In genomic region chrX:46967547-46967946, GRCh38 we compare ENCODE assay signal across 1 cellular context.
TF ChIP-seq lines count a peak whose summit lies in the region.

No MANE protein-coding gene starts in this region.

TF ChIP-seq in GM12878, 131 proteins besides CTCF, POLR2A, EP300 and RAD21 (continued from another document and continues in another):
- TF ChIP-seq, protein P1, sequence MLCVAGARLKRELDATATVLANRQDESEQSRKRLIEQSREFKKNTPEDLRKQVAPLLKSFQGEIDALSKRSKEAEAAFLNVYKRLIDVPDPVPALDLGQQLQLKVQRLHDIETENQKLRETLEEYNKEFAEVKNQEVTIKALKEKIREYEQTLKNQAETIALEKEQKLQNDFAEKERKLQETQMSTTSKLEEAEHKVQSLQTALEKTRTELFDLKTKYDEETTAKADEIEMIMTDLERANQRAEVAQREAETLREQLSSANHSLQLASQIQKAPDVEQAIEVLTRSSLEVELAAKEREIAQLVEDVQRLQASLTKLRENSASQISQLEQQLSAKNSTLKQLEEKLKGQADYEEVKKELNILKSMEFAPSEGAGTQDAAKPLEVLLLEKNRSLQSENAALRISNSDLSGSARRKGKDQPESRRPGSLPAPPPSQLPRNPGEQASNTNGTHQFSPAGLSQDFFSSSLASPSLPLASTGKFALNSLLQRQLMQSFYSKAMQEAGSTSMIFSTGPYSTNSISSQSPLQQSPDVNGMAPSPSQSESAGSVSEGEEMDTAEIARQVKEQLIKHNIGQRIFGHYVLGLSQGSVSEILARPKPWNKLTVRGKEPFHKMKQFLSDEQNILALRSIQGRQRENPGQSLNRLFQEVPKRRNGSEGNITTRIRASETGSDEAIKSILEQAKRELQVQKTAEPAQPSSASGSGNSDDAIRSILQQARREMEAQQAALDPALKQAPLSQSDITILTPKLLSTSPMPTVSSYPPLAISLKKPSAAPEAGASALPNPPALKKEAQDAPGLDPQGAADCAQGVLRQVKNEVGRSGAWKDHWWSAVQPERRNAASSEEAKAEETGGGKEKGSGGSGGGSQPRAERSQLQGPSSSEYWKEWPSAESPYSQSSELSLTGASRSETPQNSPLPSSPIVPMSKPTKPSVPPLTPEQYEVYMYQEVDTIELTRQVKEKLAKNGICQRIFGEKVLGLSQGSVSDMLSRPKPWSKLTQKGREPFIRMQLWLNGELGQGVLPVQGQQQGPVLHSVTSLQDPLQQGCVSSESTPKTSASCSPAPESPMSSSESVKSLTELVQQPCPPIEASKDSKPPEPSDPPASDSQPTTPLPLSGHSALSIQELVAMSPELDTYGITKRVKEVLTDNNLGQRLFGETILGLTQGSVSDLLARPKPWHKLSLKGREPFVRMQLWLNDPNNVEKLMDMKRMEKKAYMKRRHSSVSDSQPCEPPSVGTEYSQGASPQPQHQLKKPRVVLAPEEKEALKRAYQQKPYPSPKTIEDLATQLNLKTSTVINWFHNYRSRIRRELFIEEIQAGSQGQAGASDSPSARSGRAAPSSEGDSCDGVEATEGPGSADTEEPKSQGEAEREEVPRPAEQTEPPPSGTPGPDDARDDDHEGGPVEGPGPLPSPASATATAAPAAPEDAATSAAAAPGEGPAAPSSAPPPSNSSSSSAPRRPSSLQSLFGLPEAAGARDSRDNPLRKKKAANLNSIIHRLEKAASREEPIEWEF (IDR thresholded peaks at IDR 0.05; ENCODE audit: insufficient replicate concordance, low read depth, low read length) = no peak
- no peak for TF ChIP-seq SUZ12 (IDR thresholded peaks at IDR 0.05; ENCODE audit: unreplicated experiment)
- TF ChIP-seq, protein P2, sequence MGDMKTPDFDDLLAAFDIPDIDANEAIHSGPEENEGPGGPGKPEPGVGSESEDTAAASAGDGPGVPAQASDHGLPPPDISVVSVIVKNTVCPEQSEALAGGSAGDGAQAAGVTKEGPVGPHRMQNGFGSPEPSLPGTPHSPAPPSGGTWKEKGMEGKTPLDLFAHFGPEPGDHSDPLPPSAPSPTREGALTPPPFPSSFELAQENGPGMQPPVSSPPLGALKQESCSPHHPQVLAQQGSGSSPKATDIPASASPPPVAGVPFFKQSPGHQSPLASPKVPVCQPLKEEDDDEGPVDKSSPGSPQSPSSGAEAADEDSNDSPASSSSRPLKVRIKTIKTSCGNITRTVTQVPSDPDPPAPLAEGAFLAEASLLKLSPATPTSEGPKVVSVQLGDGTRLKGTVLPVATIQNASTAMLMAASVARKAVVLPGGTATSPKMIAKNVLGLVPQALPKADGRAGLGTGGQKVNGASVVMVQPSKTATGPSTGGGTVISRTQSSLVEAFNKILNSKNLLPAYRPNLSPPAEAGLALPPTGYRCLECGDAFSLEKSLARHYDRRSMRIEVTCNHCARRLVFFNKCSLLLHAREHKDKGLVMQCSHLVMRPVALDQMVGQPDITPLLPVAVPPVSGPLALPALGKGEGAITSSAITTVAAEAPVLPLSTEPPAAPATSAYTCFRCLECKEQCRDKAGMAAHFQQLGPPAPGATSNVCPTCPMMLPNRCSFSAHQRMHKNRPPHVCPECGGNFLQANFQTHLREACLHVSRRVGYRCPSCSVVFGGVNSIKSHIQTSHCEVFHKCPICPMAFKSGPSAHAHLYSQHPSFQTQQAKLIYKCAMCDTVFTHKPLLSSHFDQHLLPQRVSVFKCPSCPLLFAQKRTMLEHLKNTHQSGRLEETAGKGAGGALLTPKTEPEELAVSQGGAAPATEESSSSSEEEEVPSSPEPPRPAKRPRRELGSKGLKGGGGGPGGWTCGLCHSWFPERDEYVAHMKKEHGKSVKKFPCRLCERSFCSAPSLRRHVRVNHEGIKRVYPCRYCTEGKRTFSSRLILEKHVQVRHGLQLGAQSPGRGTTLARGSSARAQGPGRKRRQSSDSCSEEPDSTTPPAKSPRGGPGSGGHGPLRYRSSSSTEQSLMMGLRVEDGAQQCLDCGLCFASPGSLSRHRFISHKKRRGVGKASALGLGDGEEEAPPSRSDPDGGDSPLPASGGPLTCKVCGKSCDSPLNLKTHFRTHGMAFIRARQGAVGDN (IDR thresholded peaks at IDR 0.05) = no peak
- no peak for TF ChIP-seq PRDM15 (CRISPR knock-in tag; IDR thresholded peaks at IDR 0.05)
- no peak for TF ChIP-seq SIX5 (IDR thresholded peaks at IDR 0.05; ENCODE audit: low read depth, low read length, severe bottlenecking)
- 0 out of 4 replicates have a peak, but pooled peaks of 1 of the 2 experiments have one; percentile 11 for TF ChIP-seq BHLHE40 (IDR thresholded peaks at IDR 0.05; ENCODE audit: borderline replicate concordance in 1 of 2, low read depth in 2 of 2, low read length in 1 of 2)
- 0 out of 2 replicates have a peak, but pooled peaks have one; percentile 65 for TF ChIP-seq GATAD2B (conservative IDR thresholded peaks at IDR 0.05; ENCODE audit: low read depth)
- no peak for TF ChIP-seq KLF5 (IDR thresholded peaks at IDR 0.05; ENCODE audit: partially characterized antibody)
- TF ChIP-seq KAT2A (conservative IDR thresholded peaks at IDR 0.05; ENCODE audit: control insufficient read depth, low read depth, low read length) = no peak
- no peak for TF ChIP-seq HSF1 (IDR thresholded peaks at IDR 0.05; ENCODE audit: low read depth, low read length)
- TF ChIP-seq, protein P3, sequence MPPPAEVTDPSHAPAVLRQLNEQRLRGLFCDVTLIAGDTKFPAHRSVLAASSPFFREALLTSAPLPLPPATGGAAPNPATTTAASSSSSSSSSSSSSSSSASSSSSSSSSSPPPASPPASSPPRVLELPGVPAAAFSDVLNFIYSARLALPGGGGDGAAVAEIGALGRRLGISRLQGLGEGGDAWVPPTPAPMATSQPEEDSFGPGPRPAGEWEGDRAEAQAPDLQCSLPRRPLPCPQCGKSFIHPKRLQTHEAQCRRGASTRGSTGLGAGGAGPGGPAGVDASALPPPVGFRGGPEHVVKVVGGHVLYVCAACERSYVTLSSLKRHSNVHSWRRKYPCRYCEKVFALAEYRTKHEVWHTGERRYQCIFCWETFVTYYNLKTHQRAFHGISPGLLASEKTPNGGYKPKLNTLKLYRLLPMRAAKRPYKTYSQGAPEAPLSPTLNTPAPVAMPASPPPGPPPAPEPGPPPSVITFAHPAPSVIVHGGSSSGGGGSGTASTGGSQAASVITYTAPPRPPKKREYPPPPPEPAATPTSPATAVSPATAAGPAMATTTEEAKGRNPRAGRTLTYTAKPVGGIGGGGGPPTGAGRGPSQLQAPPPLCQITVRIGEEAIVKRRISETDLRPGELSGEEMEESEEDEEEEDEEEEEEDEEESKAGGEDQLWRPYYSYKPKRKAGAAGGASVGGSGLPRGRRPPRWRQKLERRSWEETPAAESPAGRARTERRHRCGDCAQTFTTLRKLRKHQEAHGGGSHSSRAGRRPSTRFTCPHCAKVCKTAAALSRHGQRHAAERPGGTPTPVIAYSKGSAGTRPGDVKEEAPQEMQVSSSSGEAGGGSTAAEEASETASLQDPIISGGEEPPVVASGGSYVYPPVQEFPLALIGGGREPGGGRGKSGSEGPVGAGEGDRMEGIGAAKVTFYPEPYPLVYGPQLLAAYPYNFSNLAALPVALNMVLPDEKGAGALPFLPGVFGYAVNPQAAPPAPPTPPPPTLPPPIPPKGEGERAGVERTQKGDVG (CRISPR knock-in tag; IDR thresholded peaks at IDR 0.05) = no peak
- no peak for TF ChIP-seq POLR2AphosphoS5 (IDR thresholded peaks at IDR 0.05; ENCODE audit: low read length)
- no peak for TF ChIP-seq WRNIP1 (IDR thresholded peaks at IDR 0.05; ENCODE audit: borderline replicate concordance, low read depth, low read length)
- TF ChIP-seq E4F1 (IDR thresholded peaks at IDR 0.05; ENCODE audit: borderline replicate concordance, partially characterized antibody) = no peak
- TF ChIP-seq EGR1 (IDR thresholded peaks at IDR 0.05; ENCODE audit: borderline replicate concordance in 1 of 2, low read depth in 2 of 2, low read length in 2 of 2) = no peak
- TF ChIP-seq SREBF2 (IDR thresholded peaks at IDR 0.05; ENCODE audit: low read length) = no peak
- TF ChIP-seq MTA3 (IDR thresholded peaks at IDR 0.05; ENCODE audit: borderline replicate concordance, low read length) = peak; percentile 68; the same call in 1 of the 2 replicates
- TF ChIP-seq ETV6 (conservative IDR thresholded peaks at IDR 0.05 in 1 of 2, IDR thresholded peaks at IDR 0.05 in 1 of 2; ENCODE audit: borderline replicate concordance in 1 of 2, low read depth in 1 of 2) = peak in 1 of 2 experiments; percentile 42; a peak in 1 of 4 replicates
- TF ChIP-seq IRF4 (IDR thresholded peaks at IDR 0.05; ENCODE audit: low read depth, low read length) = peak; percentile 95
- no peak for TF ChIP-seq ZNF622 (IDR thresholded peaks at IDR 0.05)
- TF ChIP-seq, protein P4, sequence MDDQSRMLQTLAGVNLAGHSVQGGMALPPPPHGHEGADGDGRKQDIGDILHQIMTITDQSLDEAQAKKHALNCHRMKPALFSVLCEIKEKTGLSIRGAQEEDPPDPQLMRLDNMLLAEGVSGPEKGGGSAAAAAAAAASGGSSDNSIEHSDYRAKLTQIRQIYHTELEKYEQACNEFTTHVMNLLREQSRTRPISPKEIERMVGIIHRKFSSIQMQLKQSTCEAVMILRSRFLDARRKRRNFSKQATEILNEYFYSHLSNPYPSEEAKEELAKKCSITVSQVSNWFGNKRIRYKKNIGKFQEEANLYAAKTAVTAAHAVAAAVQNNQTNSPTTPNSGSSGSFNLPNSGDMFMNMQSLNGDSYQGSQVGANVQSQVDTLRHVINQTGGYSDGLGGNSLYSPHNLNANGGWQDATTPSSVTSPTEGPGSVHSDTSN (IDR thresholded peaks at IDR 0.05; ENCODE audit: insufficient replicate concordance, low read depth, low read length) = no peak
- TF ChIP-seq CBX3 (IDR thresholded peaks at IDR 0.05; ENCODE audit: borderline replicate concordance, low read depth) = no peak
- TF ChIP-seq NFXL1 (IDR thresholded peaks at IDR 0.05; ENCODE audit: borderline replicate concordance) = no peak
- TF ChIP-seq ZZZ3 (IDR thresholded peaks at IDR 0.05; ENCODE audit: control insufficient read depth, insufficient read length, low read depth) = no peak
- TF ChIP-seq, protein P5, sequence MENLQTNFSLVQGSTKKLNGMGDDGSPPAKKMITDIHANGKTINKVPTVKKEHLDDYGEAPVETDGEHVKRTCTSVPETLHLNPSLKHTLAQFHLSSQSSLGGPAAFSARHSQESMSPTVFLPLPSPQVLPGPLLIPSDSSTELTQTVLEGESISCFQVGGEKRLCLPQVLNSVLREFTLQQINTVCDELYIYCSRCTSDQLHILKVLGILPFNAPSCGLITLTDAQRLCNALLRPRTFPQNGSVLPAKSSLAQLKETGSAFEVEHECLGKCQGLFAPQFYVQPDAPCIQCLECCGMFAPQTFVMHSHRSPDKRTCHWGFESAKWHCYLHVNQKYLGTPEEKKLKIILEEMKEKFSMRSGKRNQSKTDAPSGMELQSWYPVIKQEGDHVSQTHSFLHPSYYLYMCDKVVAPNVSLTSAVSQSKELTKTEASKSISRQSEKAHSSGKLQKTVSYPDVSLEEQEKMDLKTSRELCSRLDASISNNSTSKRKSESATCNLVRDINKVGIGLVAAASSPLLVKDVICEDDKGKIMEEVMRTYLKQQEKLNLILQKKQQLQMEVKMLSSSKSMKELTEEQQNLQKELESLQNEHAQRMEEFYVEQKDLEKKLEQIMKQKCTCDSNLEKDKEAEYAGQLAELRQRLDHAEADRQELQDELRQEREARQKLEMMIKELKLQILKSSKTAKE (IDR thresholded peaks at IDR 0.05; ENCODE audit: low read depth, poor library complexity, severe bottlenecking) = peak; percentile 49
